1 cellular context compared by ENCODE assay signal in the genomic region with DNA sequence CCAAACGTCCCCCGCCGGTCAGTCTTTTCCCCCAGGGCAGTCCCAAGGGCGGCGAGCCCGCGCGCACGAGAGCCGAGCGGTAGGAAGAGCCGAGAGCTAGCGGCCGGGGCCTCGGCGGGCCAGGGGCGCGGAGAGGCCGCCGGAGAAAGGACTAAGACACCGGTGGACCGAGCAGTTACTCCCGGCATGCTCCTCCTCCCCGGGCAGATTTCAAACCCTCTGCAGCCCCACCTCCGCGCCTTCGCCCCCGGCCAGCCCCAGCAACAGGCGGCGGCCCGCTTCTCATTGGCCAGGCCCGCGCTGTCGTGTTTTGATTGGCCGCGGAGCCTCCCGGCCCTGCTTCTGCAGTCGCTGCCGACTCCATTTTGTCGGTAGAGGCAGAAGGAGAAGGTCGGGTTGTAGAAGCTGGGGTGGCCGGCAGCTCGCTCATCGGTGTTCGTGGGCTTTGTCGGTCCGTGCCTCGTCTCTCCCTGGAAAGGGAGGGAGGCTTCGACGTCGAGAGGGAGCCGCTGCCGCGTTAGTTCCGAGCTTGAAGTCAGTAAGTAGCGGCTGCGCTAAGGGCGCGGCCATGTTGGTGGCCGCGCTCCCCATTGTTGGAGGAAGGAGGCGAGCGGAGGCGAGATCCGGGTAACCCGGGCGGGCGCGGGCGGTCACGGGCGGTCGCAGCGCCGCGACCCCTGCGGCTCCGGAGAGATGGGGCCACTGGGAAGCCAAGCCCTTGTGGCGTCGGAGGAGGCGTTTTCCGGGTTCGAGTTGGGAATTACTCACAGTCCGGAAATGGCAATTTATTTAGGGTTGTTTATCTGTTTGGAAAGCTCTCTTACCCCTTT.
TF ChIP-seq lines count a peak whose summit lies in the region.

PNRC2 (plus strand) TSS at position 368 of the 830 bp plus-strand sequence. CDS start 1,630 bp downstream, outside the sequence.

TF ChIP-seq in K562, 482 proteins besides CTCF, POLR2A, EP300 and RAD21 (continued from another document and continues in another):
- TF ChIP-seq ZNF398 (CRISPR knock-in tag; IDR thresholded peaks at IDR 0.05) (no peak), SOX6 (IDR thresholded peaks at IDR 0.05) (peak; percentile 56), ZNF354B (CRISPR knock-in tag; IDR thresholded peaks at IDR 0.05) (no peak), TCFL5 (CRISPR knock-in tag; conservative IDR thresholded peaks at IDR 0.05) (no peak), SP2 (IDR thresholded peaks at IDR 0.05; ENCODE audit: extremely low read depth, low read depth, low read length, poor library complexity, severe bottlenecking) (no peak), ESRRB (CRISPR knock-in tag; IDR thresholded peaks at IDR 0.05; ENCODE audit: borderline replicate concordance) (no peak), ZNF830 (CRISPR knock-in tag; IDR thresholded peaks at IDR 0.05) (0 out of 2 replicates have a peak, but pooled peaks have one; percentile 70), STAT6 (CRISPR knock-in tag; IDR thresholded peaks at IDR 0.05) (peak; percentile 88; the same call in 1 of the 2 replicates), BRF1 (IDR thresholded peaks at IDR 0.05; ENCODE audit: borderline replicate concordance, extremely low read depth, insufficient read length) (no peak), EP400 (IDR thresholded peaks at IDR 0.05) (peak; percentile 95), SIN3B (IDR thresholded peaks at IDR 0.05; ENCODE audit: low read depth) (peak; percentile 87), PHF21A (IDR thresholded peaks at IDR 0.05; ENCODE audit: borderline replicate concordance, low read depth) (no peak), HDAC2 (IDR thresholded peaks at IDR 0.05) (peak; percentile 19; the same call in 1 of the 2 replicates), ZNF384 (IDR thresholded peaks at IDR 0.05; ENCODE audit: low read depth, low read length) (no peak), PCBP2 (IDR thresholded peaks at IDR 0.05; ENCODE audit: low read depth, low read length, poor library complexity, severe bottlenecking) (no peak), ZNF217 (CRISPR knock-in tag; IDR thresholded peaks at IDR 0.05) (no peak), EWSR1 (IDR thresholded peaks at IDR 0.05; ENCODE audit: borderline replicate concordance, low read depth, partially characterized antibody) (no peak), HBP1 (CRISPR knock-in tag; IDR thresholded peaks at IDR 0.05) (0 out of 2 replicates have a peak, but pooled peaks have one; percentile 52), ZNF239 (CRISPR knock-in tag; IDR thresholded peaks at IDR 0.05) (no peak), HNRNPK (IDR thresholded peaks at IDR 0.05; ENCODE audit: low read depth, low read length, poor library complexity, severe bottlenecking) (no peak), HSF4 (CRISPR knock-in tag; IDR thresholded peaks at IDR 0.05; ENCODE audit: borderline replicate concordance) (no peak), ZNF699 (CRISPR knock-in tag; IDR thresholded peaks at IDR 0.05; ENCODE audit: insufficient replicate concordance) (no peak), NFE2 (IDR thresholded peaks at IDR 0.05; ENCODE audit: low read depth) (no peak), ZNF212 (CRISPR knock-in tag; IDR thresholded peaks at IDR 0.05) (0 out of 2 replicates have a peak, but pooled peaks have one; percentile 30), TEAD2 (tag; IDR thresholded peaks at IDR 0.05) (no peak), POLR2G (IDR thresholded peaks at IDR 0.05; ENCODE audit: low read depth, low read length) (peak; percentile 99), SRF (CRISPR knock-in tag; IDR thresholded peaks at IDR 0.05) (0 out of 4 replicates have a peak, but pooled peaks have one; percentile 7 to 56), CBX8 (IDR thresholded peaks at IDR 0.05; ENCODE audit: borderline replicate concordance, extremely low read depth, low read depth, low read length, poor library complexity, severe bottlenecking) (no peak), ADNP (tag; IDR thresholded peaks at IDR 0.05) (no peak), KAT8 (IDR thresholded peaks at IDR 0.05; ENCODE audit: low read depth) (peak; percentile 96), STAT5A (IDR thresholded peaks at IDR 0.05; ENCODE audit: borderline replicate concordance, low read length) (no peak), SIRT6 (IDR thresholded peaks at IDR 0.05; ENCODE audit: low read depth, low read length) (no peak), SMAD3 (CRISPR knock-in tag; conservative IDR thresholded peaks at IDR 0.05) (0 out of 2 replicates have a peak, but pooled peaks have one; percentile 55), CTBP1 (IDR thresholded peaks at IDR 0.05; ENCODE audit: borderline replicate concordance) (peak; percentile 72; the same call in 1 of the 2 replicates), ZNF224 (CRISPR knock-in tag; IDR thresholded peaks at IDR 0.05) (0 out of 2 replicates have a peak, but pooled peaks have one; percentile 71), ZNF197 (CRISPR knock-in tag; IDR thresholded peaks at IDR 0.05; ENCODE audit: low read depth) (0 out of 2 replicates have a peak, but pooled peaks have one; percentile 40)
- TF ChIP-seq, protein P1, sequence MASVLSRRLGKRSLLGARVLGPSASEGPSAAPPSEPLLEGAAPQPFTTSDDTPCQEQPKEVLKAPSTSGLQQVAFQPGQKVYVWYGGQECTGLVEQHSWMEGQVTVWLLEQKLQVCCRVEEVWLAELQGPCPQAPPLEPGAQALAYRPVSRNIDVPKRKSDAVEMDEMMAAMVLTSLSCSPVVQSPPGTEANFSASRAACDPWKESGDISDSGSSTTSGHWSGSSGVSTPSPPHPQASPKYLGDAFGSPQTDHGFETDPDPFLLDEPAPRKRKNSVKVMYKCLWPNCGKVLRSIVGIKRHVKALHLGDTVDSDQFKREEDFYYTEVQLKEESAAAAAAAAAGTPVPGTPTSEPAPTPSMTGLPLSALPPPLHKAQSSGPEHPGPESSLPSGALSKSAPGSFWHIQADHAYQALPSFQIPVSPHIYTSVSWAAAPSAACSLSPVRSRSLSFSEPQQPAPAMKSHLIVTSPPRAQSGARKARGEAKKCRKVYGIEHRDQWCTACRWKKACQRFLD (CRISPR knock-in tag; IDR thresholded peaks at IDR 0.05), result peak; percentile 78
- TF ChIP-seq, protein P2, sequence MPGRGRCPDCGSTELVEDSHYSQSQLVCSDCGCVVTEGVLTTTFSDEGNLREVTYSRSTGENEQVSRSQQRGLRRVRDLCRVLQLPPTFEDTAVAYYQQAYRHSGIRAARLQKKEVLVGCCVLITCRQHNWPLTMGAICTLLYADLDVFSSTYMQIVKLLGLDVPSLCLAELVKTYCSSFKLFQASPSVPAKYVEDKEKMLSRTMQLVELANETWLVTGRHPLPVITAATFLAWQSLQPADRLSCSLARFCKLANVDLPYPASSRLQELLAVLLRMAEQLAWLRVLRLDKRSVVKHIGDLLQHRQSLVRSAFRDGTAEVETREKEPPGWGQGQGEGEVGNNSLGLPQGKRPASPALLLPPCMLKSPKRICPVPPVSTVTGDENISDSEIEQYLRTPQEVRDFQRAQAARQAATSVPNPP (IDR thresholded peaks at IDR 0.05; ENCODE audit: borderline replicate concordance, insufficient read depth, insufficient read length), result no peak
- TF ChIP-seq, protein P3, sequence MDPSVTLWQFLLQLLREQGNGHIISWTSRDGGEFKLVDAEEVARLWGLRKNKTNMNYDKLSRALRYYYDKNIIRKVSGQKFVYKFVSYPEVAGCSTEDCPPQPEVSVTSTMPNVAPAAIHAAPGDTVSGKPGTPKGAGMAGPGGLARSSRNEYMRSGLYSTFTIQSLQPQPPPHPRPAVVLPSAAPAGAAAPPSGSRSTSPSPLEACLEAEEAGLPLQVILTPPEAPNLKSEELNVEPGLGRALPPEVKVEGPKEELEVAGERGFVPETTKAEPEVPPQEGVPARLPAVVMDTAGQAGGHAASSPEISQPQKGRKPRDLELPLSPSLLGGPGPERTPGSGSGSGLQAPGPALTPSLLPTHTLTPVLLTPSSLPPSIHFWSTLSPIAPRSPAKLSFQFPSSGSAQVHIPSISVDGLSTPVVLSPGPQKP (CRISPR knock-in tag; IDR thresholded peaks at IDR 0.05), result no peak
- TF ChIP-seq, protein P4, sequence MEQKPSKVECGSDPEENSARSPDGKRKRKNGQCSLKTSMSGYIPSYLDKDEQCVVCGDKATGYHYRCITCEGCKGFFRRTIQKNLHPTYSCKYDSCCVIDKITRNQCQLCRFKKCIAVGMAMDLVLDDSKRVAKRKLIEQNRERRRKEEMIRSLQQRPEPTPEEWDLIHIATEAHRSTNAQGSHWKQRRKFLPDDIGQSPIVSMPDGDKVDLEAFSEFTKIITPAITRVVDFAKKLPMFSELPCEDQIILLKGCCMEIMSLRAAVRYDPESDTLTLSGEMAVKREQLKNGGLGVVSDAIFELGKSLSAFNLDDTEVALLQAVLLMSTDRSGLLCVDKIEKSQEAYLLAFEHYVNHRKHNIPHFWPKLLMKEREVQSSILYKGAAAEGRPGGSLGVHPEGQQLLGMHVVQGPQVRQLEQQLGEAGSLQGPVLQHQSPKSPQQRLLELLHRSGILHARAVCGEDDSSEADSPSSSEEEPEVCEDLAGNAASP (IDR thresholded peaks at IDR 0.05), result no peak
- TF ChIP-seq, protein P5, sequence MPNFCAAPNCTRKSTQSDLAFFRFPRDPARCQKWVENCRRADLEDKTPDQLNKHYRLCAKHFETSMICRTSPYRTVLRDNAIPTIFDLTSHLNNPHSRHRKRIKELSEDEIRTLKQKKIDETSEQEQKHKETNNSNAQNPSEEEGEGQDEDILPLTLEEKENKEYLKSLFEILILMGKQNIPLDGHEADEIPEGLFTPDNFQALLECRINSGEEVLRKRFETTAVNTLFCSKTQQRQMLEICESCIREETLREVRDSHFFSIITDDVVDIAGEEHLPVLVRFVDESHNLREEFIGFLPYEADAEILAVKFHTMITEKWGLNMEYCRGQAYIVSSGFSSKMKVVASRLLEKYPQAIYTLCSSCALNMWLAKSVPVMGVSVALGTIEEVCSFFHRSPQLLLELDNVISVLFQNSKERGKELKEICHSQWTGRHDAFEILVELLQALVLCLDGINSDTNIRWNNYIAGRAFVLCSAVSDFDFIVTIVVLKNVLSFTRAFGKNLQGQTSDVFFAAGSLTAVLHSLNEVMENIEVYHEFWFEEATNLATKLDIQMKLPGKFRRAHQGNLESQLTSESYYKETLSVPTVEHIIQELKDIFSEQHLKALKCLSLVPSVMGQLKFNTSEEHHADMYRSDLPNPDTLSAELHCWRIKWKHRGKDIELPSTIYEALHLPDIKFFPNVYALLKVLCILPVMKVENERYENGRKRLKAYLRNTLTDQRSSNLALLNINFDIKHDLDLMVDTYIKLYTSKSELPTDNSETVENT (CRISPR knock-in tag; IDR thresholded peaks at IDR 0.05), result peak; percentile 71
